Comparison of ENCODE assay signal across 28 cellular contexts in the genomic region with DNA sequence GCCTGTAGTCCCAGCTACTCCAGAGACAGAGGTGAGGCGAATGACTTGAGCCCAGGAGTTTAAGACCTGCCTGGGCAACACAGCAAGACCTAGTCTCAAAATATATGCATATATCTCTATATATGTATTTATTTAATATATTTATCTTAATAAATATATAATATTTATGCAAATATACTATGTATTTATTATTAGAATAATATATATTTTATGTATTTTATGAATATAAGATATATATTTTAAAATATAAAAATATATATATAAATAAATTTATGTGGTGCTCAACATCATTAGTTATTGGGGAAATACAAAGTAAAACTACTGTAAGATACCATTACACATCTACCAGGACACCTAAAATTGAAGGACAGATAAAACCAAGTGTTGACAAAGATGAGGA.
"Had no signal": no experiment of that assay in that cellular context is flagged by ENCODE, and none has a peak within 500 bp of the region (broad histone marks: within the 10 kb centered on the region; RNA-seq: fewer than 3 reads in every experiment).

No MANE protein-coding gene starts in this region.

- H3K36me3 Mint-ChIP-seq: mesothelial cell of epicardium; naive B cell; natural killer cell; neural progenitor cell; stimulated activated memory B cell treated with anti-CD40 and anti-IgM and Interleukin-4, amounts not matched to agents 10 μg/mL and 1 μg/mL and 100 μg/mL, for 72 hours; type B pancreatic cell had no signal

- H3K27ac Mint-ChIP-seq: immature natural killer cell; mesothelial cell of epicardium; naive B cell; natural killer cell; nephron progenitor cell; neural progenitor cell; progenitor cell of endocrine pancreas; stimulated activated memory B cell treated with anti-CD40 and anti-IgM and Interleukin-4, amounts not matched to agents 10 μg/mL and 1 μg/mL and 100 μg/mL, for 72 hours; stimulated activated naive CD8-positive, alpha-beta T cell treated with anti-CD3 and anti-CD28 coated beads, Interleukin-15, amount 100 ng/mL, for 72 hours; type B pancreatic cell had no signal

- H3K9ac ChIP-seq: neural progenitor cell had no signal

- H3K27me3 Mint-ChIP-seq: type B pancreatic cell had no signal

- H3K9me3 ChIP-seq: neutrophil, right atrium auricular region, right lobe of liver, vagina had no signal

- FAIRE-seq: islet of Langerhans had no signal

- H3K27me3 ChIP-seq: neural progenitor cell, neutrophil, right atrium auricular region, right lobe of liver, tibial nerve, vagina had no signal

- H3K4me1 Mint-ChIP-seq: immature natural killer cell; mesothelial cell of epicardium; naive B cell; natural killer cell; nephron progenitor cell; neural progenitor cell; stimulated activated memory B cell treated with anti-CD40 and anti-IgM and Interleukin-4, amounts not matched to agents 10 μg/mL and 1 μg/mL and 100 μg/mL, for 72 hours; stimulated activated naive CD8-positive, alpha-beta T cell treated with anti-CD3 and anti-CD28 coated beads, Interleukin-15, amount 100 ng/mL, for 72 hours had no signal

- H3K9me3 Mint-ChIP-seq: type B pancreatic cell had no signal

- ATAC-seq: natural killer cell; right lobe of liver; stimulated activated memory B cell treated with anti-CD40 and anti-IgM and Interleukin-4, amounts not matched to agents 10 μg/mL and 1 μg/mL and 100 μg/mL, for 72 hours; stimulated activated naive CD8-positive, alpha-beta T cell treated with anti-CD3 and anti-CD28 coated beads, Interleukin-15, amount 100 ng/mL, for 72 hours had no signal

- H3K4me1 ChIP-seq: neural progenitor cell, right atrium auricular region, right lobe of liver, tibial nerve, vagina had no signal

- DNase-seq: hypothalamus; immature natural killer cell; left ventricle myocardium inferior; mesendoderm; naive B cell; natural killer cell; nephron progenitor cell; occipital lobe; right lobe of liver; stimulated activated CD4-positive, alpha-beta T cell treated with anti-CD3 and anti-CD28 coated beads, Interleukin-1b, Interleukin-23, amount 100 ng/mL, for 48 hours; stimulated activated CD4-positive, alpha-beta T cell treated with anti-CD3 and anti-CD28 coated beads, Interleukin-2, amount 100 ng/mL, for 48 hours; stimulated activated CD4-positive, alpha-beta T cell treated with anti-CD3 and anti-CD28 coated beads, Interleukin-4, amount 100 ng/mL, for 4 hours; stimulated activated CD8-positive, alpha-beta memory T cell treated with anti-CD3 and anti-CD28 coated beads, Interleukin-4, amount 100 ng/mL, for 48 hours; stimulated activated naive CD4-positive, alpha-beta T cell treated with Interleukin-2 at 50 U/mL for 16 hours; stimulated activated naive CD8-positive, alpha-beta T cell treated with anti-CD3 and anti-CD28 coated beads, Interleukin-15, amount 100 ng/mL, for 72 hours; substantia nigra had no signal

- H3K27ac ChIP-seq: left ventricle myocardium inferior, neural progenitor cell, neutrophil, right atrium auricular region, right lobe of liver, tibial nerve, vagina had no signal

- H3K4me3 ChIP-seq: left ventricle myocardium inferior, lung, neural progenitor cell, right atrium auricular region, right lobe of liver, smooth muscle cell, tibial nerve, vagina had no signal

- H3K4me3 Mint-ChIP-seq: immature natural killer cell; mesothelial cell of epicardium; naive B cell; natural killer cell; nephron progenitor cell; neural progenitor cell; stimulated activated memory B cell treated with anti-CD40 and anti-IgM and Interleukin-4, amounts not matched to agents 10 μg/mL and 1 μg/mL and 100 μg/mL, for 72 hours; stimulated activated naive CD8-positive, alpha-beta T cell treated with anti-CD3 and anti-CD28 coated beads, Interleukin-15, amount 100 ng/mL, for 72 hours; type B pancreatic cell had no signal

- H3K36me3 ChIP-seq: left ventricle myocardium inferior, neural progenitor cell, neutrophil, right atrium auricular region, right lobe of liver, tibial nerve, vagina had no signal
